26 cellular contexts compared by ENCODE assay signal in the genomic region with DNA sequence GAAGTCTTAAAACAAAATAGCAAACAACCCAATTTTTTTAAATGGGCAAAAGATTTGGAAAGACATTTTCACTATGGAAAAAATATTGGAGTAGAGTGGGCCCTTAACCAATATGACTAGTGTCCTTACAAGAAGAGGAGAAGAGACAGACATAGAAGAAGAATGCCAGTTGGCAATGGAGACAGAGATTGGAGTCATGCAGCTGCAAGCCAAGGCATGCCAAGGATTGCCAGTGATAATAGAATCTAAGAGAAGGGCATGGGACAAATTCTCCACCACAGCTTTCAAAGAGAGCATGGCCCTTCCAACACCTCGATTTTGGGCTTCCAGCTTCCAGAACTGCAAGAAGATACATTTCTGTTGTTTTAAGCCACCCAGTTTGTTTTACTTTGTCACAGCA.
"Had no signal": no experiment of that assay in that cellular context is flagged by ENCODE, and none has a peak within 500 bp of the region (broad histone marks: within the 10 kb centered on the region; RNA-seq: fewer than 3 reads in every experiment).

No MANE protein-coding gene starts in this region.

- H3K27me3 ChIP-seq: adrenal gland, SJCRH30 had no signal

- H3K9me3 ChIP-seq: adrenal gland, SJCRH30, SK-N-SH had no signal

- H3K27ac ChIP-seq: adrenal gland, SJCRH30 had no signal

- H3K4me3 Mint-ChIP-seq: activated CD8-positive, alpha-beta T cell treated with anti-CD3 and anti-CD28 coated beads, Interleukin-2, amount 10 ng/mL, durations not matched to agents 7 days and 5 days; activated naive CD8-positive, alpha-beta T cell treated with anti-CD3 and anti-CD28 coated beads, Interleukin-2, amount 10 ng/mL, durations not matched to agents 7 days and 5 days; central memory CD8-positive, alpha-beta T cell; IgD-negative memory B cell; WTC11 had no signal

- DNase-seq: activated CD4-positive, alpha-beta T cell treated with anti-CD3 and anti-CD28 coated beads for 48 hours; activated CD4-positive, alpha-beta T cell treated with anti-CD3 and anti-CD28 coated beads, Interleukin-2, amount 50 U/mL, for 4 hours; activated CD4-positive, CD25-positive, alpha-beta regulatory T cell treated with anti-CD3 and anti-CD28 coated beads, Interleukin-2, amount 50 U/mL, for 72 hours; activated CD8-positive, alpha-beta memory T cell treated with anti-CD3 and anti-CD28 coated beads, Interleukin-2, amount 50 U/mL, for 48 hours; activated CD8-positive, alpha-beta T cell treated with anti-CD3 and anti-CD28 coated beads, Interleukin-2, amount 10 ng/mL, durations not matched to agents 7 days and 5 days; activated naive CD4-positive, alpha-beta T cell treated with anti-CD3 and anti-CD28 coated beads, Interleukin-2, amount 50 U/mL, for 16 hours; activated naive CD8-positive, alpha-beta T cell treated with anti-CD3 and anti-CD28 coated beads, Interleukin-2, amount 10 ng/mL, durations not matched to agents 7 days and 5 days; activated T-cell treated with anti-CD3 and anti-CD28 coated beads, Interleukin-2, amount 50 U/mL, for 1 hour; adrenal gland; aorta; KG1; MV-4-11; NCI-H1105; NCI-H1436 treated with DMSO at 0.1 percent for 48 hours; NCI-H187; NCI-H2081 treated with DMSO at 0.1 percent for 48 hours; NCI-H2227 treated with DMSO at 0.1 percent for 48 hours; NCI-H526 treated with DMSO at 0.1 percent for 48 hours; NCI-H82; Right ventricle myocardium superior; SJCRH30; SK-N-SH; T-helper 1 cell had no signal

- H3K36me3 Mint-ChIP-seq: activated naive CD8-positive, alpha-beta T cell treated with anti-CD3 and anti-CD28 coated beads, Interleukin-2, amount 10 ng/mL, durations not matched to agents 7 days and 5 days; WTC11 had no signal

- H3K9me3 Mint-ChIP-seq: activated naive CD8-positive, alpha-beta T cell treated with anti-CD3 and anti-CD28 coated beads, Interleukin-2, amount 10 ng/mL, durations not matched to agents 7 days and 5 days; central memory CD8-positive, alpha-beta T cell; IgD-negative memory B cell; WTC11 had no signal

- H3K9ac ChIP-seq: SK-N-SH had no signal

- H3K27ac Mint-ChIP-seq: activated CD8-positive, alpha-beta T cell treated with anti-CD3 and anti-CD28 coated beads, Interleukin-2, amount 10 ng/mL, durations not matched to agents 7 days and 5 days; activated naive CD8-positive, alpha-beta T cell treated with anti-CD3 and anti-CD28 coated beads, Interleukin-2, amount 10 ng/mL, durations not matched to agents 7 days and 5 days; IgD-negative memory B cell; WTC11 had no signal

- H3K4me1 Mint-ChIP-seq: central memory CD8-positive, alpha-beta T cell; WTC11 had no signal

- H3K4me2 ChIP-seq: SK-N-SH had no signal

- H3K4me3 ChIP-seq: adrenal gland, SJCRH30 had no signal

- H3K36me3 ChIP-seq: adrenal gland, SJCRH30 had no signal
